In genomic region chr2:85550476-85550875, GRCh38 we compare ENCODE assay signal across 15 cellular contexts. TPM values are rescaled to one million over a fixed set of nuclear protein-coding genes. Genes with fewer than 3 reads are reported as not detected.
DNase-seq lines count a peak whose midpoint lies in the region; ATAC-seq and TF ChIP-seq lines count a peak whose summit lies in the region.
"Had no signal": no experiment of that assay in that cellular context is flagged by ENCODE, and none has a peak within 500 bp of the region (broad histone marks: within the 10 kb centered on the region; RNA-seq: fewer than 3 reads in every experiment).

No MANE protein-coding gene starts in this region.

- POLR2A ChIA-PET in Panc1 (lab: Charles Lee), result interaction anchor here (0.5 to 1.4 kb wide), 6 partner anchors 11 to 196 kb away, joined by 3 to 10 read pairs (median 4); partner anchors contain the start of genes ELMOD3, MAT2A and RETSAT

- peaks cover 25% of the 10 kb centered on the region for H4K20me1 ChIP-seq in BLaER1

- TF ChIP-seq CTCF in Panc1 (IDR thresholded peaks at IDR 0.05) (no peak), esophagus muscularis mucosa (IDR thresholded peaks at IDR 0.05) (no peak), psoas muscle (IDR thresholded peaks at IDR 0.05) (no peak)

- no peak for TF ChIP-seq EP300 in esophagus muscularis mucosa (IDR thresholded peaks at IDR 0.05)

- no peaks in the 10 kb centered on the region for H3K27me3 ChIP-seq in BLaER1
- H3K27me3 ChIP-seq in Panc1 (ENCODE audit: control insufficient read depth, insufficient read depth, low read length), result no peaks in the 10 kb centered on the region
- no peaks in the 10 kb centered on the region for H3K27me3 ChIP-seq in esophagus muscularis mucosa
- H3K27me3 ChIP-seq in psoas muscle (ENCODE audit: insufficient read depth in 3 of 3, low read length in 2 of 3), result no peaks in the 10 kb centered on the region

- H3K36me3 ChIP-seq in BLaER1, result peaks cover 87% of the 10 kb centered on the region
- peaks cover 10% of the 10 kb centered on the region for H3K36me3 ChIP-seq in Panc1 (ENCODE audit: control insufficient read depth, insufficient read depth, low read length)
- H3K36me3 ChIP-seq in esophagus muscularis mucosa, result peaks cover 47 to 90% (median 71%) of the 10 kb centered on the region in 4 donors
- peaks cover 6 to 84% of the 10 kb centered on the region in 2 donors for H3K36me3 ChIP-seq in psoas muscle (ENCODE audit: insufficient read depth in 1 of 2, low read depth in 1 of 2)

- in situ Hi-C loops in Panc1 (cut with HindIII; ENCODE audit: low pct_unique_long_range_greater_than_20kb, low sequenced_read_pairs), result no loop called here

- 82% methylated on average over 10 of the region's 10 CpGs for WGBS in esophagus muscularis mucosa
- WGBS in psoas muscle, 3 donors, result 68 to 87% (median 75%) methylated on average over 10 of the region's 10 CpGs

- ATAC-seq in Panc1 (no peak), psoas muscle (peak in 1 of 4 donors; percentile 0), GM18511 (IDR thresholded peaks at IDR 0.05; ENCODE audit: unreplicated experiment) (no peak)
- ATAC-seq: activated T-cell treated with anti-CD3 and anti-CD28 coated beads, Interleukin-2, amount 50 U/mL, for 4 hours; K562; stimulated activated naive CD8-positive, alpha-beta T cell treated with anti-CD3 and anti-CD28 coated beads, Interleukin-15, amount 100 ng/mL, for 72 hours had no signal

- peak overlapping the region; percentile 26; the same call in 1 of the 2 replicates for H3K4me2 ChIP-seq in BLaER1

- intact Hi-C loops in Panc1 (cut with micrococcal nuclease; ENCODE audit: unreplicated experiment) (no loop called here), esophagus muscularis mucosa (cut with DNase I) (no loop called here), psoas muscle (cut with DNase I) (loop anchor here in 1 of 2 donors (2.0 kb wide), 1 partner anchor 130 kb away; no protein-coding TSS in a partner anchor)

- no TSS peak for BruUV-seq in Panc1 (replicated peaks; lab: Mats Ljungman, UMichigan)

- H3K4me1 ChIP-seq in BLaER1, result peaks cover 21% of the 10 kb centered on the region
- H3K4me1 ChIP-seq in Panc1 (ENCODE audit: control insufficient read depth, insufficient read depth, low read length), result peaks cover 65% of the 10 kb centered on the region
- peaks cover 0 to 9% (median under 1%) of the 10 kb centered on the region in 4 donors for H3K4me1 ChIP-seq in esophagus muscularis mucosa
- peaks cover 20% of the 10 kb centered on the region for H3K4me1 ChIP-seq in psoas muscle

- H3K4me3 ChIP-seq in BLaER1 (no peak overlapping the region), Panc1 (ENCODE audit: low read depth in 2 of 2, low read length in 2 of 2) (no peak overlapping the region), esophagus muscularis mucosa (no peak overlapping the region), psoas muscle (no peak overlapping the region)
- H3K4me3 ChIP-seq: K562 had no signal

- H3K27ac ChIP-seq in BLaER1 (no peak overlapping the region), Panc1 (ENCODE audit: low read length) (peak overlapping the region; percentile 100), esophagus muscularis mucosa (replicated peaks in 1 of 4) (peak overlapping the region in 3 of 4 donors; percentile 9 to 24 (median 13)), psoas muscle (peak overlapping the region; percentile 79)

- CTCF ChIA-PET in Panc1 (lab: Charles Lee), result interaction anchor here (0.5 to 2.7 kb wide), 3 partner anchors 91 to 131 kb away, joined by 5 to 13 read pairs (median 11); partner anchors contain the start of gene SH2D6

- no peaks in the 10 kb centered on the region for H3K9me3 ChIP-seq in BLaER1
- H3K9me3 ChIP-seq in Panc1 (ENCODE audit: control insufficient read depth, insufficient read depth, low read depth, low read length), result no peaks in the 10 kb centered on the region
- no peaks in the 10 kb centered on the region for H3K9me3 ChIP-seq in esophagus muscularis mucosa
- H3K9me3 ChIP-seq in psoas muscle, result no peaks in the 10 kb centered on the region

- DNase-seq in Panc1 (ENCODE audit: low read depth, low spot score) (no peak), esophagus muscularis mucosa (ENCODE audit: extremely low spot score) (no peak), psoas muscle (no peak), hippocampal formation (lab: John Stamatoyannopoulos, UW) (no peak), NCI-H2107 (lab: John Stamatoyannopoulos, UW) (no peak), amniotic stem cell (lab: John Stamatoyannopoulos, UW) (no peak)
- DNase-seq: activated CD4-positive, alpha-beta T cell treated with anti-CD3 and anti-CD28 coated beads, Interleukin-2, amount 10 ng/mL, durations not matched to agents 24 days and 14 days; activated T-cell treated with anti-CD3 and anti-CD28 coated beads, Interleukin-2, amount 50 U/mL, for 4 hours; DMS 273 treated with DMSO at 0.1 percent for 48 hours; GOT3; NCI-H345; stimulated activated naive CD8-positive, alpha-beta T cell treated with anti-CD3 and anti-CD28 coated beads, Interleukin-15, amount 100 ng/mL, for 72 hours had no signal

- peak overlapping the region; percentile 44; the same call in 1 of the 2 replicates for H3K9ac ChIP-seq in BLaER1

- TF ChIP-seq POLR2A in esophagus muscularis mucosa (IDR thresholded peaks at IDR 0.05; ENCODE audit: low read depth), result no peak

RNA-seq across cellular contexts. Expression of gene GGCX, which starts 10.8 kb away (rescaled TPM):
- 64.1 TPM for total RNA-seq in Panc1 (2021; ENCODE audit: unreplicated experiment)
- polyA plus RNA-seq in Panc1 (2012; ENCODE audit: insufficient read length), result 44.9 TPM
- total RNA-seq in esophagus muscularis mucosa, result 10 to 100 TPM; 15.0 to 25.3 (median 19.5) TPM
- total RNA-seq in psoas muscle, result 10 to 100 TPM; 20.1 to 25.3 (median 22.1) TPM
- 10 to 100 TPM; 19.0 to 35.6 (median 30.7) TPM for polyA plus RNA-seq in psoas muscle

RNA-seq across cellular contexts. Expression of gene MAT2A, which starts 11.5 kb away (rescaled TPM):
- 547 TPM for total RNA-seq in Panc1 (2021; ENCODE audit: unreplicated experiment)
- polyA plus RNA-seq in Panc1 (2012; ENCODE audit: insufficient read length), result 391 TPM
- total RNA-seq in esophagus muscularis mucosa, result 100 to 1,000 TPM in 2 of 4 donors, 10 to 100 TPM in 2; 76.3 to 262 (median 102) TPM
- 100 to 1,000 TPM; 127 to 356 (median 183) TPM for total RNA-seq in psoas muscle
- polyA plus RNA-seq in psoas muscle, result 100 to 1,000 TPM in 2 of 3 donors, 10 to 100 TPM in 1; 55.9 to 252 (median 134) TPM

RNA-seq across cellular contexts. Expression of gene VAMP8, which starts 26.9 kb away (rescaled TPM):
- total RNA-seq in Panc1 (2021; ENCODE audit: unreplicated experiment) (93.2 TPM), esophagus muscularis mucosa (10 to 100 TPM in 2 of 4 donors, 1 to 10 TPM in 2; 4.8 to 15.6 (median 8.3) TPM), psoas muscle (10 to 100 TPM; 11.7 to 15.7 (median 12.4) TPM)
- polyA plus RNA-seq in Panc1 (2012; ENCODE audit: insufficient read length), result 113 TPM
- polyA plus RNA-seq in psoas muscle, result 10 to 100 TPM; 16.6 to 25.4 (median 23.2) TPM

RNA-seq across cellular contexts. Expression of gene VAMP5, which starts 33.8 kb away (rescaled TPM):
- 21.3 TPM for total RNA-seq in Panc1 (2021; ENCODE audit: unreplicated experiment)
- 47.7 TPM for polyA plus RNA-seq in Panc1 (2012; ENCODE audit: insufficient read length)
- total RNA-seq in esophagus muscularis mucosa, result 10 to 100 TPM; 35.6 to 50.7 (median 42.0) TPM
- 10 to 100 TPM; 58.1 to 95.0 (median 83.2) TPM for total RNA-seq in psoas muscle
- 100 to 1,000 TPM; 106 to 149 (median 128) TPM for polyA plus RNA-seq in psoas muscle

RNA-seq across cellular contexts. Expression of gene RNF181, which starts 45.1 kb away (rescaled TPM):
- total RNA-seq in Panc1 (2021; ENCODE audit: unreplicated experiment) (156 TPM), esophagus muscularis mucosa (100 to 1,000 TPM; 133 to 142 (median 138) TPM), psoas muscle (100 to 1,000 TPM in 1 of 4 donors, 10 to 100 TPM in 3; 84.7 to 107 (median 90.0) TPM)
- 365 TPM for polyA plus RNA-seq in Panc1 (2012; ENCODE audit: insufficient read length)
- polyA plus RNA-seq in psoas muscle, result 100 to 1,000 TPM; 156 to 212 (median 184) TPM
